Comparison of ENCODE assay signal across 22 cellular contexts in genomic region chr6:33211136-33211535, GRCh38. TPM values are rescaled to one million over a fixed set of nuclear protein-coding genes. Genes with fewer than 3 reads are reported as not detected.
DNase-seq lines count a peak whose midpoint lies in the region; ATAC-seq, FAIRE-seq and TF ChIP-seq lines count a peak whose summit lies in the region.
"Had no signal": no experiment of that assay in that cellular context is flagged by ENCODE, and none has a peak within 500 bp of the region (broad histone marks: within the 10 kb centered on the region; RNA-seq: fewer than 3 reads in every experiment).

No MANE protein-coding gene starts in this region.

- peak; percentile 34 for DNase-seq in activated effector memory CD4-positive, alpha-beta T cell treated with anti-CD3 and anti-CD28 coated beads, Interleukin-2, amount 50 U/mL, for 16 hours
- DNase-seq in activated effector memory CD4-positive, alpha-beta T cell treated with Interleukin-2 at 50 U/mL for 16 hours: no peak
- peak; percentile 1 for DNase-seq in germinal center (ENCODE audit: low spot score)
- no peak for DNase-seq in neural crest cell (ENCODE audit: low read depth, low spot score)
- no peak for DNase-seq in dermis blood vessel endothelial cell
- DNase-seq in GM19239 (ENCODE audit: insufficient read length, low spot score): no peak
- DNase-seq: ACHN; C1 segment of cervical spinal cord; CD4-positive, alpha-beta memory T cell; COR-L47; DMS153; DMS79 treated with DMSO at 0.1 percent for 48 hours; EL; GM23248; KG1 had no signal

- FAIRE-seq in GM19239 (lab: Jason Lieb, UNC): no peak
- FAIRE-seq: D721Med, G401.6, GM12891 had no signal

- peaks cover 22% of the 10 kb centered on the region for H3K27me3 Mint-ChIP-seq in neural crest cell (ENCODE audit: low read depth)

- no peak for TF ChIP-seq CTCF in neural crest cell (conservative IDR thresholded peaks at IDR 0.05)

- peaks cover 47% of the 10 kb centered on the region for H3K4me1 Mint-ChIP-seq in neural crest cell

- peak overlapping the region; percentile 99 for H3K4me3 Mint-ChIP-seq in neural crest cell

- ATAC-seq in HG03025 (IDR thresholded peaks at IDR 0.05; ENCODE audit: low FRiP score, unreplicated experiment): no peak

- H3K9me3 Mint-ChIP-seq in neural crest cell: no peaks in the 10 kb centered on the region
- H3K9me3 Mint-ChIP-seq: IgD-negative memory B cell had no signal

- H3K27ac Mint-ChIP-seq in neural crest cell (ENCODE audit: unreplicated experiment): no peak overlapping the region
- H3K27ac Mint-ChIP-seq: B cell, IgD-negative memory B cell had no signal

- peaks cover 10% of the 10 kb centered on the region for H3K36me3 Mint-ChIP-seq in neural crest cell (ENCODE audit: low read depth)

RNA-seq across cellular contexts. Expression of gene RING1, which starts 2.8 kb away (rescaled TPM):
- total RNA-seq in neural crest cell (61.2 and 61.7 TPM in 2 replicates), dermis blood vessel endothelial cell (22.6 and 29.0 TPM in 2 replicates)

RNA-seq across cellular contexts. Expression of gene HSD17B8, which starts 6.7 kb away (rescaled TPM):
- total RNA-seq in neural crest cell (3.3 and 4.4 TPM in 2 replicates), dermis blood vessel endothelial cell (8.7 and 9.7 TPM in 2 replicates)
- total RNA-seq: A172 had no signal

RNA-seq across cellular contexts. Expression of gene SLC39A7, which starts 10.5 kb away (rescaled TPM):
- total RNA-seq in neural crest cell (95.7 and 103 TPM in 2 replicates), dermis blood vessel endothelial cell (93.6 and 99.4 TPM in 2 replicates)

RNA-seq across cellular contexts. Expression of gene RXRB, which starts 10.7 kb away (rescaled TPM):
- total RNA-seq in neural crest cell (31.8 and 33.1 TPM in 2 replicates), dermis blood vessel endothelial cell (26.6 and 27.9 TPM in 2 replicates)

RNA-seq across cellular contexts. Expression of gene COL11A2, which starts 18.9 kb away (rescaled TPM):
- 4.2 and 5.9 TPM in 2 replicates for total RNA-seq in neural crest cell
- 0.28 and 0.34 TPM in 2 replicates for total RNA-seq in dermis blood vessel endothelial cell

Comparison
In these comparisons a context has a peak if more than half of its experiments do, and no peak if none do; other contexts are left out.
1. DNase-seq: peak in activated effector memory CD4-positive, alpha-beta T cell treated with anti-CD3 and anti-CD28 coated beads, Interleukin-2, amount 50 U/mL, for 16 hours (single experiment) and germinal center (single experiment); none in activated effector memory CD4-positive, alpha-beta T cell treated with Interleukin-2 at 50 U/mL for 16 hours (single experiment), neural crest cell (single experiment), dermis blood vessel endothelial cell (single experiment) and GM19239 (single experiment).